Comparison of ENCODE assay signal across 11 cellular contexts in the genomic region with DNA sequence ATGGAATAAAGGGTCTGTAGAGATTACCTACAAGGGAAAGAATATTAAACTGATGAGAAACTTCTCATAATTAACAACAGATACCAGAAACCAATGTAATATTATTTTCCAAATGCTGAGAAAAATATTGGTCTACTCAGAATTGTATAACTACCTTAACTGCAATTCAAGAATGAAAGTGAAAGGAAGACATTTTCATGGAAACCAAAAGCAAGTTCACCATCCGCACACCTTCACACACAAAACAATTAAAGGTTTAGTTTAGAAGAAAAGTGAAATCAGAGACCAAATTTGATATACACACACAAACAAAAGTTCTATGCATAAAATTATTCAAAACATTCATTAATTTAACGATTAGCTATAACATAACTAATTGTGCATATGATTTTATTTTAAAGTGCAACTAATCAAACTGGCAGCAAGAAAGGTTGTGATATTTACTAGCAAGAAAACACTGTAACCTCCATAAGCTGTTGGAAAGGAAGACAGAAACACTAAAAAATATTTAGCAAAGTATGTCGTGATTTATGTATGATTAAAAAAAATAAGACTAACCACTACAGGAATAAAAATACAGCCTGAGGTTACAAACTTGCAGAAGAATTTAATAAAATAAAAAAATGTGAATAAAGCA.
DNase-seq lines count a peak whose midpoint lies in the region; ATAC-seq, FAIRE-seq and TF ChIP-seq lines count a peak whose summit lies in the region.
"Had no signal": no experiment of that assay in that cellular context is flagged by ENCODE, and none has a peak within 500 bp of the region (broad histone marks: within the 10 kb centered on the region; RNA-seq: fewer than 3 reads in every experiment).

No MANE protein-coding gene starts in this region.

- peak; percentile 59 for FAIRE-seq in G401.6 (lab: Jason Lieb, UNC)

- no peak for TF ChIP-seq CTCF in coronary artery (IDR thresholded peaks at IDR 0.05)

- no peak overlapping the region for H3K27ac ChIP-seq in coronary artery
- H3K27ac ChIP-seq: dorsolateral prefrontal cortex had no signal

- ATAC-seq in GM19043 (IDR thresholded peaks at IDR 0.05; ENCODE audit: low read depth, unreplicated experiment) = peak; percentile 65
- ATAC-seq in HG03196 (IDR thresholded peaks at IDR 0.05; ENCODE audit: unreplicated experiment) = peak; percentile 79
- ATAC-seq in esophagus mucosa = no peak

- DNase-seq in coronary artery (ENCODE audit: low spot score) (no peak), MV-4-11 (lab: John Stamatoyannopoulos, UW) (no peak), NCI-H2171 (lab: John Stamatoyannopoulos, UW) (no peak), NCI-H446 (lab: John Stamatoyannopoulos, UW) (no peak)
- DNase-seq: dorsolateral prefrontal cortex, GDM1, NCI-H2227 treated with DMSO at 0.1 percent for 48 hours had no signal

- peak overlapping the region; percentile 18 for H3K4me3 ChIP-seq in coronary artery
